25 cellular contexts compared by ENCODE assay signal in genomic region chr2:14140009-14140408, GRCh38.
"Had no signal": no experiment of that assay in that cellular context is flagged by ENCODE, and none has a peak within 500 bp of the region (broad histone marks: within the 10 kb centered on the region; RNA-seq: fewer than 3 reads in every experiment).

No MANE protein-coding gene starts in this region.

- DNase-seq: dorsolateral prefrontal cortex; effector CD4-positive, alpha-beta T cell; foreskin fibroblast; heart left ventricle; immature natural killer cell; islet precursor cell; left ventricle myocardium superior; lower lobe of right lung; natural killer cell; pancreas; retina; right lobe of liver; small intestine; stimulated activated CD4-positive, alpha-beta T cell treated with anti-CD3 and anti-CD28 coated beads, Interleukin-15, amount 100 ng/mL, for 24 hours; stimulated activated CD4-positive, alpha-beta T cell treated with anti-CD3 and anti-CD28 coated beads, Interleukin-2, amount 100 ng/mL, for 48 hours; stimulated activated naive B cell treated with anti-CD40 and anti-IgM and Interleukin-4, amounts not matched to agents 10 μg/mL and 1 μg/mL and 100 μg/mL, for 72 hours; upper lobe of left lung had no signal

- H3K4me3 ChIP-seq: dorsolateral prefrontal cortex, gastroesophageal sphincter, heart left ventricle, hepatocyte, lower lobe of right lung, pancreas, right lobe of liver, thoracic aorta, tibial nerve, upper lobe of left lung had no signal

- H3K9me3 ChIP-seq: gastroesophageal sphincter, heart left ventricle, lower lobe of right lung, neutrophil, pancreas, right lobe of liver, thoracic aorta, tibial nerve, upper lobe of left lung had no signal

- H3K27ac ChIP-seq: dorsolateral prefrontal cortex, epithelial cell of prostate, gastroesophageal sphincter, heart left ventricle, hepatocyte, lower lobe of right lung, neutrophil, pancreas, right lobe of liver, thoracic aorta, tibial nerve, upper lobe of left lung had no signal

- H3K36me3 ChIP-seq: gastroesophageal sphincter, heart left ventricle, lower lobe of right lung, neutrophil, pancreas, right lobe of liver, thoracic aorta, tibial nerve, upper lobe of left lung had no signal

- H3K79me2 ChIP-seq: hepatocyte had no signal

- H3K4me1 ChIP-seq: gastroesophageal sphincter, heart left ventricle, lower lobe of right lung, pancreas, right lobe of liver, tibial nerve, upper lobe of left lung had no signal

- H3K27me3 ChIP-seq: dorsolateral prefrontal cortex, gastroesophageal sphincter, heart left ventricle, hepatocyte, neutrophil, pancreas, right lobe of liver, tibial nerve, upper lobe of left lung had no signal

- H2AFZ ChIP-seq: hepatocyte had no signal

- FAIRE-seq: colon, pancreas, small intestine, urothelium cell line had no signal

- H3K4me2 ChIP-seq: hepatocyte had no signal
